Comparison of ENCODE assay signal across 8 cellular contexts in the genomic region with DNA sequence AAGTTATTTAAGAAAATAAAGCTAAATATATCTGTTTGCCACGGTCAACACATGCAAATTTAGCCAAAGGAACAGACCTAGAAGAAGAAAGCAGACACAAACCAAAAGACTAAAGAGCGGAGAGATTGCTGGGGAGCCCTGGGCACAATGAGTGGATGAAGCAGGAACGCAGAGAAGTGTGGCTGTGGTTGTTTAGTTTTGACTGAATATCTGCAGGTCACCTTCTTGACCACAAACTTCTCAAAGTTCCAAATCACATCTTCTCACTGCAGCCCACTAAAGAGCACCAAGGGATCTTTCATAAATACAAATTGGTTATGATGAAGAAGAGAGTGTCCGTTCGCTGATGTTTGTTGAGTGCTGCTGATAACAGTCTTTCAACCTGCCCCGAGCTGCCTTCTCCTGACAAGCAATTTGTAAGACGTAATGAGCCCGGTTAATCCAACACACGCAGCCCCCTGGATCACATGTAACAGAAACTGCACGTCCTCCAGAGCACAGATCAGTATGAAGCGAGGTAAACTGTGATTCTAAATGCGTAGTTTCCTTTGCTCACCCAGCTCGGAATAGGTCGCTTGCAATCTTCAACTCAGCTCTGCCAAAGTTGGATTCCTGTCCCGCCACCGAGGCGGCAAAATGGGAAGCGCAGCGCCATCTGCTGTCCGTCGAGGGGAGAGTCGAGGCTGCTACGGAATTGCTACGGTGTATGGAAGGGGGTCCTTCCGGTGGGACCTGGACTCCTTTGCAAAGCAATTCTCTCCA.
A peak's percentile ranks its signal among the peaks of the same experiment; 100 is the strongest.
DNase-seq lines count a peak whose midpoint lies in the region; ATAC-seq, FAIRE-seq and TF ChIP-seq lines count a peak whose summit lies in the region.

No MANE protein-coding gene starts in this region.

- DNase-seq in DMS53 (lab: John Stamatoyannopoulos, UW) = peak; percentile 93
- DNase-seq in SHP77 (lab: John Stamatoyannopoulos, UW) = peak; percentile 24 to 40
- DNase-seq in activated naive CD4-positive, alpha-beta T cell treated with Interleukin-2 at 50 U/mL for 16 hours = peak; percentile 73
- DNase-seq in glutamatergic neuron = peak; percentile 88
- peak; percentile 44 to 90 (median 76) for DNase-seq in pancreas
- DNase-seq in thyroid gland = peak; percentile 66 to 78

- 7% methylated on average over 25 of the region's 25 CpGs for WGBS in pancreas, 2 donors
- 11 to 15% methylated on average over 25 of the region's 25 CpGs for WGBS in thyroid gland, 2 donors

- FAIRE-seq in pancreas (lab: Jason Lieb, UNC) = no peak

- peak overlapping the region; percentile 33 for H3K4me3 ChIP-seq in HUES48 (ENCODE audit: low read depth, low read length)
- H3K4me3 ChIP-seq in pancreas = peak overlapping the region in 2 of 4 donors; percentile 12 to 38
- peak overlapping the region in 1 of 3 donors; percentile 10 for H3K4me3 ChIP-seq in thyroid gland (replicated peaks in 1 of 3)

- no peak overlapping the region for H3K27ac ChIP-seq in HUES48 (ENCODE audit: low read depth, low read length)
- no peak overlapping the region for H3K27ac ChIP-seq in pancreas
- no peak overlapping the region for H3K27ac ChIP-seq in thyroid gland

- H3K4me1 ChIP-seq in HUES48 (ENCODE audit: control insufficient read depth, insufficient read depth, low read length) (peaks cover 9% of the 10 kb centered on the region; the same call in 1 of the 2 replicates), pancreas (no peaks in the 10 kb centered on the region), thyroid gland (peaks cover 0 to 6% of the 10 kb centered on the region in 2 donors)

- H3K27me3 ChIP-seq in HUES48 (ENCODE audit: control insufficient read depth, insufficient read depth, low read length) (peaks cover 12% of the 10 kb centered on the region), pancreas (peaks cover 0 to 3% (median 0%) of the 10 kb centered on the region in 4 donors), thyroid gland (no peaks in the 10 kb centered on the region)

- no peak overlapping the region for H3K27ac Mint-ChIP-seq in glutamatergic neuron (ENCODE audit: unreplicated experiment)

- no peak for TF ChIP-seq POLR2A in thyroid gland (IDR thresholded peaks at IDR 0.05)

- H3K36me3 ChIP-seq in HUES48 (ENCODE audit: control insufficient read depth, insufficient read depth, low read length) (no peaks in the 10 kb centered on the region), pancreas (no peaks in the 10 kb centered on the region), thyroid gland (no peaks in the 10 kb centered on the region)

- H3K36me3 Mint-ChIP-seq in glutamatergic neuron (ENCODE audit: unreplicated experiment) = no peaks in the 10 kb centered on the region

- ATAC-seq in GM21526 (IDR thresholded peaks at IDR 0.05; ENCODE audit: low FRiP score, unreplicated experiment) = peak; percentile 95
- peak; percentile 86 to 99 (median 95) for ATAC-seq in pancreas

- H3K27me3 Mint-ChIP-seq in glutamatergic neuron (ENCODE audit: unreplicated experiment) = peaks cover 2% of the 10 kb centered on the region

- intact Hi-C loops in pancreas (cut with DNase I) (loop anchor here in 2 of 3 donors (5.0 to 10.0 kb wide), 3 partner anchors 747 to 1079 kb away; no protein-coding TSS in a partner anchor), thyroid gland (cut with DNase I) (loop anchor here (10.0 kb wide), 2 partner anchors 759 to 1079 kb away; no protein-coding TSS in a partner anchor)

- no peaks in the 10 kb centered on the region for H3K4me1 Mint-ChIP-seq in glutamatergic neuron (ENCODE audit: low read depth, unreplicated experiment)

- H3K9me3 ChIP-seq in HUES48 (ENCODE audit: control insufficient read depth, insufficient read depth, low read length) (no peaks in the 10 kb centered on the region), pancreas (no peaks in the 10 kb centered on the region), thyroid gland (no peaks in the 10 kb centered on the region)

- TF ChIP-seq CTCF in glutamatergic neuron (IDR thresholded peaks at IDR 0.05; ENCODE audit: partially characterized antibody, unreplicated experiment) (peak; percentile 90), pancreas (IDR thresholded peaks at IDR 0.05) (peak; percentile 74 to 87 (median 76)), thyroid gland (IDR thresholded peaks at IDR 0.05) (peak; percentile 60 to 95 (median 82))

- no peak overlapping the region for H3K9ac ChIP-seq in HUES48 (ENCODE audit: low read depth, low read length)

- H3K4me3 Mint-ChIP-seq in glutamatergic neuron (ENCODE audit: unreplicated experiment) = no peak overlapping the region

- peaks cover 2% of the 10 kb centered on the region for H3K9me3 Mint-ChIP-seq in glutamatergic neuron (ENCODE audit: unreplicated experiment)

Comparison
In these comparisons a context has a peak if more than half of its experiments do, and no peak if none do; other contexts are left out.
1. DNase-seq: peak in every context shown above with its lines; median percentile 93 in DMS53; 88 in glutamatergic neuron; 76 in pancreas; 73 in activated naive CD4-positive, alpha-beta T cell treated with Interleukin-2 at 50 U/mL for 16 hours; 72 in thyroid gland; 32 in SHP77.